Comparison of ENCODE assay signal across 1 cellular context in the genomic region with DNA sequence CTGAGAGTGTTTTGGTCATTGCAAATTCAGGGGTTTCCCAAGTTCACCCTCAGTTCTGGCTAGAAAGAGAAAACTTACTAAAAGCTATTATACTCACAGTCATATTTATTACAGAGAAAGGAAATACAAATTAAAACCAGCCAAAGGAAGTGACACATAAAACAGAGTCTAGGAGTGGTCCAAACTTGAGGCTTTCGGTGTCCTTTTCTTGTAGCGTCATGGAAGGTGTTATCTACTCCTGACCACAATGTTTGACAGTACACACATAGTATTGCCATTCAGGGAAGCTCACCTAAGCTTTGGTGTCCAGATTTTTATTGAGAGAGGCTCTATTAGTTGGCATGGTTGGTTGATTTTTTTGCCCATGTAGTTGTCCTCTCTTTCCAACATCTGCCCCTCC.
TF ChIP-seq lines count a peak whose summit lies in the region.

No MANE protein-coding gene starts in this region.

TF ChIP-seq in endothelial cell of umbilical vein, 7 proteins besides CTCF, POLR2A, EP300 and RAD21 (continued from another document):
- TF ChIP-seq EZH2 (IDR thresholded peaks at IDR 0.05; ENCODE audit: borderline replicate concordance, low read depth, low read length, severe bottlenecking) (no peak), JUN (IDR thresholded peaks at IDR 0.05; ENCODE audit: borderline replicate concordance, insufficient read depth, insufficient read length, low read depth) (no peak), GATA2 (IDR thresholded peaks at IDR 0.05; ENCODE audit: insufficient read depth, insufficient read length, low read depth, low read length) (no peak)
TF ChIP-seq in endothelial cell of umbilical vein: peak in this region for 0.
